In genomic region chr7:17832820-17833219, GRCh38 we compare ENCODE assay signal across 30 cellular contexts.
"Had no signal": no experiment of that assay in that cellular context is flagged by ENCODE, and none has a peak within 500 bp of the region (broad histone marks: within the 10 kb centered on the region; RNA-seq: fewer than 3 reads in every experiment).

No MANE protein-coding gene starts in this region.

- H3K27ac ChIP-seq: ascending aorta, cardiac muscle cell, VCaP had no signal

- H3K9me3 ChIP-seq: ascending aorta had no signal

- H3K4me3 ChIP-seq: ascending aorta, cardiac muscle cell, K562 had no signal

- H3K27me3 Mint-ChIP-seq: activated B cell treated with CpG ODN at 0.5 μM for 24 hours; activated CD4-positive, alpha-beta memory T cell treated with anti-CD3 and anti-CD28 coated beads for 36 hours; activated naive CD8-positive, alpha-beta T cell treated with anti-CD3 and anti-CD28 coated beads for 36 hours; central memory CD8-positive, alpha-beta T cell had no signal

- H3K4me1 ChIP-seq: ascending aorta had no signal

- H3K27ac Mint-ChIP-seq: activated B cell treated with CpG ODN at 0.5 μM for 24 hours; activated CD4-positive, alpha-beta memory T cell treated with anti-CD3 and anti-CD28 coated beads for 36 hours; activated naive CD8-positive, alpha-beta T cell treated with anti-CD3 and anti-CD28 coated beads for 36 hours had no signal

- H3K4me1 Mint-ChIP-seq: activated B cell treated with CpG ODN at 0.5 μM for 24 hours; activated naive CD8-positive, alpha-beta T cell treated with anti-CD3 and anti-CD28 coated beads for 36 hours; central memory CD8-positive, alpha-beta T cell had no signal

- H3K4me3 Mint-ChIP-seq: activated B cell treated with CpG ODN at 0.5 μM for 24 hours; activated CD4-positive, alpha-beta memory T cell treated with anti-CD3 and anti-CD28 coated beads for 36 hours; activated naive CD8-positive, alpha-beta T cell treated with anti-CD3 and anti-CD28 coated beads for 36 hours; activated T-cell treated with anti-CD3 and anti-CD28 coated beads, Interleukin-2, amount 50 U/mL, for 4 hours; central memory CD8-positive, alpha-beta T cell had no signal

- H3K27me3 ChIP-seq: ascending aorta, cardiac muscle cell had no signal

- H3K9me3 Mint-ChIP-seq: activated B cell treated with CpG ODN at 0.5 μM for 24 hours; activated CD4-positive, alpha-beta memory T cell treated with anti-CD3 and anti-CD28 coated beads for 36 hours; activated naive CD8-positive, alpha-beta T cell treated with anti-CD3 and anti-CD28 coated beads for 36 hours; activated T-cell treated with anti-CD3 and anti-CD28 coated beads, Interleukin-2, amount 50 U/mL, for 4 hours; central memory CD8-positive, alpha-beta T cell had no signal

- ATAC-seq: activated T-cell treated with anti-CD3 and anti-CD28 coated beads, Interleukin-2, amount 50 U/mL, for 4 hours; K562 had no signal

- DNase-seq: activated B cell treated with CpG ODN at 0.5 μM for 24 hours; activated CD4-positive, alpha-beta memory T cell treated with anti-CD3 and anti-CD28 coated beads for 36 hours; activated CD4-positive, alpha-beta T cell treated with anti-CD3 and anti-CD28 coated beads for 4 hours; activated CD4-positive, alpha-beta T cell treated with anti-CD3 and anti-CD28 coated beads, Interleukin-2, amount 50 U/mL, for 1 hour; activated CD4-positive, CD25-positive, alpha-beta regulatory T cell treated with anti-CD3 and anti-CD28 coated beads, Interleukin-2, amount 50 U/mL, for 72 hours; activated CD8-positive, alpha-beta memory T cell treated with anti-CD3 and anti-CD28 coated beads, Interleukin-2, amount 50 U/mL, for 4 hours; activated effector memory CD4-positive, alpha-beta T cell treated with Interleukin-2 at 50 U/mL for 16 hours; activated naive CD4-positive, alpha-beta T cell treated with anti-CD3 and anti-CD28 coated beads, Interleukin-2, amount 50 U/mL, for 16 hours; activated naive CD8-positive, alpha-beta T cell treated with anti-CD3 and anti-CD28 coated beads for 36 hours; activated T-cell treated with anti-CD3 and anti-CD28 coated beads for 4 hours; activated T-cell treated with anti-CD3 and anti-CD28 coated beads, Interleukin-2, amount 50 U/mL, for 4 hours; amniotic stem cell; NCI-H1092 treated with DMSO at 0.1 percent for 48 hours; NCI-H1417; NCI-H187 treated with DMSO at 0.1 percent for 48 hours; NCI-H2081; NCI-H345; NCI-H510A; NCI-H526; NCI-H748 treated with DMSO at 0.1 percent for 48 hours; NK-92 treated with Interleukin-12 subunit alpha and Interleukin-12 subunit beta, amount 100 ng/mL, for 24 hours; Right ventricle myocardium superior; SW 1271; T-helper 1 cell; T-helper 9 cell had no signal
